Comparison of ENCODE assay signal across 8 cellular contexts in the genomic region with DNA sequence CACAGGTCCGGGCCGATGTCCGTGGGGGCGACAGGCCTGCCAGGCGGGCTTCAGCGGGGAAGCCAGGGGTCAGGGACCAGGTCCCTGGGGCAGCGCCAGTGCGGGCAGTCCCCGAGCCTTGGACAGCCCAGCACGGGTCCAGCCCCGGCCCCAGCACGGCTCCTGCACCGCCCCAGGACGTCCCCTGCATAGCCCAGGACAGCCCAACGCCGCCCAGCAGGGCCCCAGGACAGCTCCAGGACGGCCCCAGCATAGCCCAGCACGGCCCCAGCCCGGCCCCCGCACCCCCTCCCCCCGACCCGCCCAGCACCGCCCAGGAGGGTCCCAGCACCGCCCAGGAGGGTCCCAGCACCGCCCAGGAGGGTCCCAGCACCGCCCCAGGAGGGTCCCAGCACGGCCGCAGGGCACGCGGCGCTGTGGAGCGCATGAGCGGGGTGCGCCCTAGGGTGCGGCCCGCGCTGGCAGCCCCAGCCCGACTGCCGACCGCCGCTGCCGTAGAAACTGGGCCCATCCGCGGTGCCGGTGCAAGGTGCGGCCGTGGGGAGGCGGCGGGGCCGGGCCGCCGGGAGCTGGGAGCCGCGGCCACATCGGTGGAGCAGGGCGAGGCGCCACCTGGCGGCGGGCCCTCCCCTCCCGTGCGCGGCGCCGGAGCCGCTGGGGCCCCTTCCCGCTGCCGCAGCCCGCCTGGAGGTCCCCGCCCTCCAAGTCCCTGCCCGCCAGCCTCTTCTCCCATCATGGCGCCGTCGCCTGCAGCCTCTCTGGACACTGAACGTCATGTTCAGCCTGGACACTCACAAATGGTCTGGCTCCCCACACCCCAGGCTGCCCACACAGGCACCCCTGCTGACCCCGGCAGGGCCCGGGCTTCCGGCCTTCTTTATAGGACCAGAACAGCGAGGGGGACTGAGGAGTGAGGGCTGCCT.
DNase-seq lines count a peak whose midpoint lies in the region; ATAC-seq, FAIRE-seq and TF ChIP-seq lines count a peak whose summit lies in the region.

No MANE protein-coding gene starts in this region.

- H3K18ac ChIP-seq in IMR-90 (ENCODE audit: low read depth, low read length): no peak overlapping the region

- H2BK15ac ChIP-seq in IMR-90 (ENCODE audit: low read depth, low read length): no peak overlapping the region

- H3K9ac ChIP-seq in IMR-90 (ENCODE audit: low read depth, low read length) (no peak overlapping the region), parathyroid adenoma (no peak overlapping the region)

- H4K20me1 ChIP-seq in IMR-90 (ENCODE audit: insufficient read depth, low read length): no peaks in the 10 kb centered on the region; the same call in 1 of the 2 replicates

- H3K9me1 ChIP-seq in IMR-90 (ENCODE audit: insufficient read depth, low read length): no peaks in the 10 kb centered on the region

- no peak for TF ChIP-seq POLR2A in IMR-90 (IDR thresholded peaks at IDR 0.05; ENCODE audit: low read depth, low read length)

- peak; percentile 45 for TF ChIP-seq RAD21 in IMR-90 (IDR thresholded peaks at IDR 0.05; ENCODE audit: low read length)

- peak overlapping the region; percentile 46 for H2AFZ ChIP-seq in IMR-90 (replicated peaks; ENCODE audit: low read length, poor library complexity)
- H2AFZ ChIP-seq in parathyroid adenoma: no peak overlapping the region

- WGBS in IMR-90 (ENCODE audit: extremely low coverage in 2 of 2, insufficient read length in 1 of 2), 2 experiments: 0% methylated on average over 16 of the region's 78 CpGs; no CpG with 5 or more reads in 1 of the 2 experiments

- H3K14ac ChIP-seq in IMR-90 (replicated peaks; ENCODE audit: low read depth, low read length): no peak overlapping the region

- no peaks in the 10 kb centered on the region for H3K79me1 ChIP-seq in IMR-90 (ENCODE audit: low read depth in 1 of 2, low read length in 2 of 2)

- TF ChIP-seq CTCF in AG09319 (IDR thresholded peaks at IDR 0.05; ENCODE audit: low read depth, low read length) (peak; percentile 11), IMR-90 (conservative IDR thresholded peaks at IDR 0.05; ENCODE audit: low read depth, low read length) (peak; percentile 48), parathyroid adenoma (IDR thresholded peaks at IDR 0.05) (peak; percentile 24)

- in situ Hi-C loops in IMR-90 (cut with MboI; ENCODE audit: low sequenced_read_pairs): no loop called here

- H4K91ac ChIP-seq in IMR-90 (ENCODE audit: insufficient read depth, low read depth, low read length): no peak overlapping the region

- no peak overlapping the region for H2AK9ac ChIP-seq in IMR-90 (replicated peaks; ENCODE audit: low read depth, low read length, poor library complexity)

- no peak overlapping the region for H2AK5ac ChIP-seq in IMR-90 (ENCODE audit: low read depth, low read length)

- no TSS peak for BruUV-seq in IMR-90 (replicated peaks; lab: Mats Ljungman, UMichigan)

- no peak overlapping the region for H4K8ac ChIP-seq in IMR-90 (ENCODE audit: low read depth in 2 of 2, low read length in 2 of 2)

- CTCF ChIA-PET in IMR-90 (lab: Yijun Ruan, JAX): no interaction called here

- H3K56ac ChIP-seq in IMR-90 (ENCODE audit: extremely low read depth, insufficient read depth, low read length): no peak overlapping the region

- H3K36me3 ChIP-seq in IMR-90 (ENCODE audit: control insufficient read depth, insufficient read depth, low read length): no peaks in the 10 kb centered on the region
- no peaks in the 10 kb centered on the region for H3K36me3 ChIP-seq in parathyroid adenoma (ENCODE audit: control insufficient read depth, insufficient read depth, low read length)

- FAIRE-seq in frontal cortex (lab: Jason Lieb, UNC): no peak

- no peak overlapping the region for H4K5ac ChIP-seq in IMR-90 (ENCODE audit: low read depth, low read length)

- no peak for DNase-seq in AG09319 (ENCODE audit: extremely low read depth, low read depth)
- no peak for DNase-seq in IMR-90
- peak; percentile 38 for DNase-seq in activated T-cell treated with anti-CD3 and anti-CD28 coated beads for 4 hours
- DNase-seq in frontal cortex (ENCODE audit: low spot score in 2 of 2): peak; percentile 57 to 65
- no peak for DNase-seq in SHP77 (lab: John Stamatoyannopoulos, UW)

- no peak overlapping the region for H3K4ac ChIP-seq in IMR-90 (ENCODE audit: low read depth, low read length)

- no peak overlapping the region for H2BK120ac ChIP-seq in IMR-90 (ENCODE audit: low read depth, low read length)

- ATAC-seq in IMR-90 (ENCODE audit: low read depth) (peak; percentile 91), GM18909 (IDR thresholded peaks at IDR 0.05; ENCODE audit: poor library complexity, unreplicated experiment) (no peak), GM21367 (IDR thresholded peaks at IDR 0.05; ENCODE audit: unreplicated experiment) (no peak)

- H3K27me3 ChIP-seq in IMR-90 (ENCODE audit: control insufficient read depth, insufficient read depth, low read length) (peaks cover 62% of the 10 kb centered on the region), parathyroid adenoma (ENCODE audit: control insufficient read depth, insufficient read depth, low read length) (no peaks in the 10 kb centered on the region)

- H3K4me3 ChIP-seq in IMR-90 (ENCODE audit: insufficient read depth, low read depth, low read length) (no peak overlapping the region; the same call in 1 of the 2 replicates), parathyroid adenoma (ENCODE audit: low read depth, low read length) (no peak overlapping the region)

- dilution Hi-C loops in IMR-90 (cut with HindIII; ENCODE audit: low sequenced_read_pairs, unreplicated experiment): no loop called here

- H3K27ac ChIP-seq in IMR-90 (ENCODE audit: insufficient read depth, low read length) (no peak overlapping the region), parathyroid adenoma (no peak overlapping the region)

- no peak overlapping the region for H3K23ac ChIP-seq in IMR-90 (ENCODE audit: low read depth, low read length)

- no peaks in the 10 kb centered on the region for H3K4me1 ChIP-seq in IMR-90 (ENCODE audit: control insufficient read depth, insufficient read depth, low read length)
- H3K4me1 ChIP-seq in parathyroid adenoma: no peaks in the 10 kb centered on the region

- H2BK20ac ChIP-seq in IMR-90 (ENCODE audit: low read depth, low read length): no peak overlapping the region

- intact Hi-C loops in IMR-90 (cut with micrococcal nuclease): loop anchor here (5.0 kb wide), 1 partner anchor 156 kb away; no protein-coding TSS in a partner anchor

- no peak overlapping the region for H2BK5ac ChIP-seq in IMR-90 (ENCODE audit: low read depth, low read length, poor library complexity, severe bottlenecking)

- POLR2A ChIA-PET in IMR-90 (lab: Charles Lee; ENCODE audit: unreplicated experiment): no interaction called here

- H3K4me2 ChIP-seq in IMR-90 (ENCODE audit: low read depth, low read length): no peak overlapping the region
- H3K4me2 ChIP-seq in parathyroid adenoma (ENCODE audit: low read length): peak overlapping the region; percentile 48

- peaks cover 9% of the 10 kb centered on the region; the same call in 1 of the 2 replicates for H3K9me3 ChIP-seq in IMR-90 (ENCODE audit: control insufficient read depth, insufficient read depth, low read length)
- no peaks in the 10 kb centered on the region for H3K9me3 ChIP-seq in parathyroid adenoma (ENCODE audit: control insufficient read depth, low read length)

- H3K79me2 ChIP-seq in parathyroid adenoma: no peaks in the 10 kb centered on the region

TF ChIP-seq in IMR-90, 13 proteins besides CTCF, POLR2A, EP300 and RAD21:
- TF ChIP-seq MAFK (IDR thresholded peaks at IDR 0.05; ENCODE audit: low read depth, low read length): no peak
- peak; percentile 42 for TF ChIP-seq SMC3 (IDR thresholded peaks at IDR 0.05; ENCODE audit: low read depth, low read length)

Comparison
In these comparisons a context has a peak if more than half of its experiments do, and no peak if none do; other contexts are left out.
1. DNase-seq: peak in activated T-cell treated with anti-CD3 and anti-CD28 coated beads for 4 hours (single experiment) and frontal cortex (2 of 2); none in AG09319 (single experiment), IMR-90 (single experiment) and SHP77 (0 of 2).
2. Peak in every context shown above with its lines, with median percentiles within 50 percentile points of each other: CTCF ChIP-seq.